ENCODE assay signal across 8 cellular contexts in genomic region chr11:10309163-10310093, GRCh38. TPM values are rescaled to one million over a fixed set of nuclear protein-coding genes. Genes with fewer than 3 reads are reported as not detected.
DNase-seq lines count a peak whose midpoint lies in the region; ATAC-seq and TF ChIP-seq lines count a peak whose summit lies in the region.

No MANE protein-coding gene starts in this region.

- TF ChIP-seq POLR2A in NB4 (IDR thresholded peaks at IDR 0.05; ENCODE audit: extremely low read depth, insufficient read length), result no peak

- peaks cover 14% of the 10 kb centered on the region for H3K4me1 Mint-ChIP-seq in mesothelial cell of epicardium
- H3K4me1 Mint-ChIP-seq in natural killer cell, result peaks cover 33 to 40% of the 10 kb centered on the region in 2 donors

- ATAC-seq in natural killer cell, result no peak

- H3K4me3 ChIP-seq in NB4 (ENCODE audit: low read depth, low read length), result peak overlapping the region; percentile 59

- intact Hi-C loops in natural killer cell (cut with micrococcal nuclease), result loop anchor here (5.0 to 10.0 kb wide), 3 partner anchors 337 to 775 kb away; no protein-coding TSS in a partner anchor

- DNase-seq in AG20443 (ENCODE audit: low spot score), result peak; percentile 67
- DNase-seq in NB4 (ENCODE audit: low read depth), result no peak
- DNase-seq in cerebellum (ENCODE audit: low spot score), result peak; percentile 68
- no peak for DNase-seq in mesothelial cell of epicardium (ENCODE audit: low spot score in 2 of 2, unreplicated experiment in 2 of 2)
- no peak for DNase-seq in kidney glomerular epithelial cell (lab: John Stamatoyannopoulos, UW)
- no peak for DNase-seq in activated gamma-delta T cell (lab: John Stamatoyannopoulos, UW)
- no peak for DNase-seq in natural killer cell
- DNase-seq in NCI-H2227 (lab: John Stamatoyannopoulos, UW; ENCODE audit: unreplicated experiment), result no peak

- H3K27me3 Mint-ChIP-seq in mesothelial cell of epicardium (ENCODE audit: low read depth), result peaks cover 40% of the 10 kb centered on the region
- peaks cover 42 to 46% of the 10 kb centered on the region in 2 donors for H3K27me3 Mint-ChIP-seq in natural killer cell (ENCODE audit: low read depth in 2 of 2)

- H3K27ac Mint-ChIP-seq in mesothelial cell of epicardium (no peak overlapping the region), natural killer cell (no peak overlapping the region)

- H3K36me3 Mint-ChIP-seq in mesothelial cell of epicardium, result no peaks in the 10 kb centered on the region
- no peaks in the 10 kb centered on the region for H3K36me3 Mint-ChIP-seq in natural killer cell

- peaks cover 3% of the 10 kb centered on the region for H3K9me3 Mint-ChIP-seq in mesothelial cell of epicardium
- H3K9me3 Mint-ChIP-seq in natural killer cell, result no peaks in the 10 kb centered on the region

- H3K4me3 Mint-ChIP-seq in mesothelial cell of epicardium (peak overlapping the region; percentile 15), natural killer cell (no peak overlapping the region)

- TF ChIP-seq CTCF in NB4 (IDR thresholded peaks at IDR 0.05; ENCODE audit: low read depth, low read length) (no peak), mesothelial cell of epicardium (IDR thresholded peaks at IDR 0.05; ENCODE audit: unreplicated experiment) (no peak), natural killer cell (IDR thresholded peaks at IDR 0.05) (no peak)

RNA-seq across cellular contexts. Expression of gene ADM, which starts 4.6 kb away (rescaled TPM):
- 6.1 TPM for total RNA-seq in cerebellum
- total RNA-seq in mesothelial cell of epicardium, result 12.8 to 13.8 TPM (median 13.3 TPM) in 3 replicates
- total RNA-seq in natural killer cell, result 1 to 10 TPM in 2 of 3 donors, under 1 TPM in 1; 0.82 to 7.0 (median 5.8) TPM

RNA-seq across cellular contexts. Expression of gene SBF2, which starts 15.4 kb away (rescaled TPM):
- total RNA-seq in cerebellum (129 TPM), mesothelial cell of epicardium (44.7 to 58.4 TPM (median 53.1 TPM) in 3 replicates), natural killer cell (10 to 100 TPM; 25.2 to 26.9 (median 26.3) TPM)

Comparison
In these comparisons a context has a peak if more than half of its experiments do, and no peak if none do; other contexts are left out.
1. DNase-seq: peak in AG20443 (single experiment) and cerebellum (single experiment); none in NB4 (single experiment), mesothelial cell of epicardium (0 of 2), kidney glomerular epithelial cell (single experiment), activated gamma-delta T cell (single experiment), natural killer cell (single experiment) and NCI-H2227 (single experiment).